Comparison of ENCODE assay signal across 8 cellular contexts in the genomic region with DNA sequence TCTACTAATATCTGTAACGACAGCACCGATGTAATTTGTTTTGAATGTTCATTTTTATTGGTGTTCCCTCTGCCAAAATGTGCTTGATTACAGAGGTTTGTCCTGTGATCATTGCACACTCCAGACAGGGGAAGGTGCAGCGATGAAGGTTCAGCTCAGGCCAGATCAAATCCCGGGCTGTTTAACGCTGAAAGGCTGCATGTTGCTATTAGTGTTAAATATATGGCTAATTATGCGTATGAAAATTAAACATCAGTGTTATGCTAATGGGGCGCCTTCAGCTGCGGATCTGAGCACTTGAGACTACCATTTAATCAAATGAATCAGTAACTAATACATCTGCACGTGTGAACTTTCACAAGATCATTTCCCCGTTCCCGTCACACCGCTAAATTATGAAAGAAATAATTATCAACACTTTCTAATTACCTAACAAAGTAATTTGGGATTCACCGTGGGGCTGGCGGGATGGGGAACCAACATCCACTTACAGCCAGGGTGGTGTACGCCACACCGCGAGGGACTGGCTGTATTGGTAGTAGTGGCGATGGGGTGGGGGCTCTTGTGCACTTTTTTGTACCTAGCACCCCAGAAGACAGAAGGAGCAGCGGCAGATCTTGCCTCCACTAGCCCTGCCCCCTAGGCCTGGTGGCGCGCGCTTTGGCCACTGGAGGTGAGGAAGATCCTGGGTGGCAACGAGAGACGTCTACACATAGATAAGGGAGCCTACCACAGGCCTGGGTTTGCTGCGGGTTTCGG. TPM values are rescaled to one million over a fixed set of nuclear protein-coding genes. Genes with fewer than 3 reads are reported as not detected.
DNase-seq lines count a peak whose midpoint lies in the region; ATAC-seq and TF ChIP-seq lines count a peak whose summit lies in the region.

No MANE protein-coding gene starts in this region.

- no peaks in the 10 kb centered on the region for H3K36me3 ChIP-seq in spleen

- intact Hi-C loops in spleen (cut with DNase I; ENCODE audit: low total_unique reads), result no loop called here
- intact Hi-C loops in left colon (cut with DNase I, micrococcal nuclease), result no loop called here

- peaks cover 0 to 38% (median 0%) of the 10 kb centered on the region in 8 donors for H3K9me3 ChIP-seq in spleen

- peak overlapping the region; percentile 75 to 83 for H3K4me3 Mint-ChIP-seq in effector memory CD8-positive, alpha-beta T cell

- H3K4me3 ChIP-seq in spleen, result peak overlapping the region in 5 of 8 donors; percentile 47 to 69 (median 52)

- peak overlapping the region in 1 of 2 donors; percentile 68 for H3K27ac Mint-ChIP-seq in effector memory CD8-positive, alpha-beta T cell

- peaks cover 76% of the 10 kb centered on the region for H3K36me3 Mint-ChIP-seq in effector memory CD8-positive, alpha-beta T cell (ENCODE audit: insufficient read depth)

- H3K27me3 ChIP-seq in spleen (replicated peaks in 1 of 7), result peaks cover 48 to 100% (median 98%) of the 10 kb centered on the region in 7 donors

- peaks cover 98 to 100% of the 10 kb centered on the region in 2 donors for H3K27me3 Mint-ChIP-seq in effector memory CD8-positive, alpha-beta T cell

- TF ChIP-seq CTCF in spleen (IDR thresholded peaks at IDR 0.05 in 8 of 11, conservative IDR thresholded peaks at IDR 0.05 in 3 of 11), result no peak

- no peak overlapping the region for H3K27ac ChIP-seq in spleen

- ATAC-seq in effector memory CD8-positive, alpha-beta T cell (replicated peaks), result no peak
- ATAC-seq in left colon, result no peak

- TF ChIP-seq POLR2A in spleen (IDR thresholded peaks at IDR 0.05), result no peak

- peaks cover 48 to 50% of the 10 kb centered on the region in 2 donors for H3K4me1 Mint-ChIP-seq in effector memory CD8-positive, alpha-beta T cell (ENCODE audit: low read depth in 2 of 2)

- peak; percentile 34 for DNase-seq in activated T-cell treated with anti-CD3 and anti-CD28 coated beads, Interleukin-2, amount 50 U/mL, for 1 hour
- DNase-seq in activated T-cell treated with anti-CD3 and anti-CD28 coated beads for 4 hours, result no peak
- peak; percentile 44 to 69 for DNase-seq in NCI-H526 (lab: John Stamatoyannopoulos, UW)
- no peak for DNase-seq in effector memory CD8-positive, alpha-beta T cell
- no peak for DNase-seq in spleen
- DNase-seq in left colon, result no peak
- no peak for DNase-seq in SW480 (ENCODE audit: low spot score)
- DNase-seq in activated CD4-positive, CD25-positive, alpha-beta regulatory T cell (lab: John Stamatoyannopoulos, UW), result no peak

- H3K4me1 ChIP-seq in spleen, result peaks cover 18 to 85% (median 50%) of the 10 kb centered on the region in 6 donors

- 8 to 14% (median 9%) methylated on average over 25 to 26 of the region's 26 CpGs for WGBS in spleen, 5 donors

- H3K9me3 Mint-ChIP-seq in effector memory CD8-positive, alpha-beta T cell, result no peaks in the 10 kb centered on the region

RNA-seq across cellular contexts. Expression of a gene that starts 1.4 kb away (rescaled TPM):
- total RNA-seq in spleen, result not detected
- polyA plus RNA-seq in spleen, result under 1 TPM in 1 of 3 donors, not detected in 2; 0.16 TPM
- under 1 TPM in 1 of 2 donors, not detected in 1; 0.17 TPM for total RNA-seq in left colon

RNA-seq across cellular contexts. Expression of a gene that starts 18.8 kb away (rescaled TPM):
- total RNA-seq in spleen (not detected), left colon (under 1 TPM in 1 of 2 donors, not detected in 1; 0.11 TPM)
- polyA plus RNA-seq in spleen, result under 1 TPM in 1 of 3 donors, not detected in 2; 0.06 TPM

Comparison
In these comparisons a context has a peak if more than half of its experiments do, and no peak if none do; other contexts are left out.
1. DNase-seq: peak in activated T-cell treated with anti-CD3 and anti-CD28 coated beads, Interleukin-2, amount 50 U/mL, for 1 hour (single experiment) and NCI-H526 (2 of 2); none in activated T-cell treated with anti-CD3 and anti-CD28 coated beads for 4 hours (single experiment), effector memory CD8-positive, alpha-beta T cell (0 of 3), spleen (single experiment), left colon (0 of 2), SW480 (single experiment) and activated CD4-positive, CD25-positive, alpha-beta regulatory T cell (0 of 4).